Comparison of ENCODE assay signal across 1 cellular context in genomic region chr15:22980189-22981136, GRCh38.
TF ChIP-seq lines count a peak whose summit lies in the region.

Gene CYFIP1, minus strand, starts transcription at chr15:22980368. Its CDS starts 33,083 bp downstream, at chr15:22947285.

TF ChIP-seq in SK-N-SH, 30 proteins besides CTCF, POLR2A, EP300 and RAD21 (continued from another document):
- no peak for TF ChIP-seq ZBTB33 (IDR thresholded peaks at IDR 0.05; ENCODE audit: borderline replicate concordance, low read depth)
- TF ChIP-seq YY1 (IDR thresholded peaks at IDR 0.05; ENCODE audit: low read depth) = no peak
- TF ChIP-seq NFIC (IDR thresholded peaks at IDR 0.05; ENCODE audit: borderline replicate concordance) = peak; percentile 22
- no peak for TF ChIP-seq EZH2phosphoT487 (IDR thresholded peaks at IDR 0.05; ENCODE audit: borderline replicate concordance, low read depth)
- TF ChIP-seq JUND (IDR thresholded peaks at IDR 0.05) = no peak; the same call in 1 of the 2 replicates
- TF ChIP-seq IRF3 (IDR thresholded peaks at IDR 0.05; ENCODE audit: low read depth, low read length) = no peak
- peak; percentile 43; the same call in 1 of the 2 replicates for TF ChIP-seq POLR2AphosphoS5 (IDR thresholded peaks at IDR 0.05; ENCODE audit: low read depth, low read length)
- no peak for TF ChIP-seq PBX3 (IDR thresholded peaks at IDR 0.05)
- TF ChIP-seq RXRA (IDR thresholded peaks at IDR 0.05; ENCODE audit: borderline replicate concordance, low read depth) = no peak
- TF ChIP-seq TEAD4 (IDR thresholded peaks at IDR 0.05; ENCODE audit: borderline replicate concordance, insufficient read depth) = peak; percentile 30; the same call in 1 of the 2 replicates
- TF ChIP-seq GATA2 (CRISPR knock-in tag; IDR thresholded peaks at IDR 0.05) = no peak
TF ChIP-seq in SK-N-SH: peak in this region for 5.
